ENCODE assay signal across 22 cellular contexts in genomic region chr6:169568314-169569087, GRCh38.
DNase-seq lines count a peak whose midpoint lies in the region; ATAC-seq, FAIRE-seq and TF ChIP-seq lines count a peak whose summit lies in the region.
"Had no signal": no experiment of that assay in that cellular context is flagged by ENCODE, and none has a peak within 500 bp of the region (broad histone marks: within the 10 kb centered on the region; RNA-seq: fewer than 3 reads in every experiment).

No MANE protein-coding gene starts in this region.

- TF ChIP-seq RAD21 in GM12878 (IDR thresholded peaks at IDR 0.05; ENCODE audit: insufficient read depth, low read depth, low read length): no peak

- RAD21 ChIA-PET in GM12878 (lab: Charles Lee; ENCODE audit: unreplicated experiment): no interaction called here

- no peaks in the 10 kb centered on the region for H3K9me3 Mint-ChIP-seq in MCF 10A (ENCODE audit: unreplicated experiment)
- H3K9me3 Mint-ChIP-seq: activated naive CD4-positive, alpha-beta T cell treated with anti-CD3 and anti-CD28 coated beads, Interleukin-2, amount 50 U/mL, for 24 hours; type B pancreatic cell had no signal

- ATAC-seq in GM18502 (IDR thresholded peaks at IDR 0.05; ENCODE audit: poor library complexity, unreplicated experiment) (peak; percentile 65), GM19468 (IDR thresholded peaks at IDR 0.05; ENCODE audit: extremely low read depth, unreplicated experiment) (peak; percentile 44), HG03159 (IDR thresholded peaks at IDR 0.05; ENCODE audit: unreplicated experiment) (peak; percentile 52), GM12878 (no peak), HG02763 (IDR thresholded peaks at IDR 0.05; ENCODE audit: unreplicated experiment) (no peak), HG03460 (IDR thresholded peaks at IDR 0.05; ENCODE audit: unreplicated experiment) (no peak)
- ATAC-seq: left lung had no signal

- SMC1A ChIA-PET in GM12878 (lab: Charles Lee; ENCODE audit: uncharacterized antibody, unreplicated experiment): interaction anchor here (1.7 kb wide), 1 partner anchor 29 kb away, joined by 4 read pairs; no protein-coding TSS in a partner anchor

- BruUV-seq in GM12878 (replicated peaks; lab: Mats Ljungman, UMichigan): no TSS peak
- BruUV-seq in MCF 10A (replicated peaks; lab: Mats Ljungman, UMichigan): no TSS peak

- H3K4me2 ChIP-seq in GM12878 (ENCODE audit: control insufficient read depth, insufficient read depth): no peak overlapping the region
- H3K4me2 ChIP-seq: smooth muscle cell had no signal

- H3K27me3 ChIP-seq in GM12878 (replicated peaks in 1 of 2; ENCODE audit: control insufficient read depth in 2 of 2, insufficient read depth in 2 of 2, low read length in 1 of 2): no peaks in the 10 kb centered on the region
- H3K27me3 ChIP-seq: left lung had no signal

- peaks cover 15% of the 10 kb centered on the region for H3K36me3 Mint-ChIP-seq in MCF 10A (ENCODE audit: insufficient read depth, unreplicated experiment)

- no peak overlapping the region for H3K4me3 ChIP-seq in GM12878
- H3K4me3 ChIP-seq: left lung, smooth muscle cell had no signal

- CTCF ChIA-PET in GM12878 (lab: Yijun Ruan, JAX): no interaction called here
- CTCF ChIA-PET in MCF 10A (lab: Yijun Ruan, JAX): no interaction called here

- intact Hi-C loops in GM12878 (cut with micrococcal nuclease; ENCODE audit: unreplicated experiment) (no loop called here), MCF 10A (cut with micrococcal nuclease) (no loop called here)

- peaks cover 7% of the 10 kb centered on the region; the same call in 1 of the 2 replicates for H3K4me1 ChIP-seq in GM12878 (ENCODE audit: control insufficient read depth, insufficient read depth, low read length)
- H3K4me1 ChIP-seq: left lung had no signal

- no peak overlapping the region for H3K4me3 Mint-ChIP-seq in MCF 10A (ENCODE audit: unreplicated experiment)
- H3K4me3 Mint-ChIP-seq: activated naive CD4-positive, alpha-beta T cell treated with anti-CD3 and anti-CD28 coated beads, Interleukin-2, amount 50 U/mL, for 24 hours; brain; dendritic cell treated with granulocyte-macrophage colony-stimulating factor and Interleukin-4, amounts not matched to agents 40 ng/mL and 50 ng/mL, for 4 days; type B pancreatic cell had no signal

- no peak for FAIRE-seq in GM12878 (lab: Jason Lieb, UNC)
- FAIRE-seq: D721Med, GM19239 had no signal

- TF ChIP-seq CTCF in GM12878 (IDR thresholded peaks at IDR 0.05 in 2 of 3, conservative IDR thresholded peaks at IDR 0.05 in 1 of 3; ENCODE audit: control insufficient read depth in 2 of 3, extremely low read depth in 1 of 3, insufficient read depth in 1 of 3, low read depth in 3 of 3, low read length in 3 of 3): no peak
- TF ChIP-seq CTCF in MCF 10A (IDR thresholded peaks at IDR 0.05; ENCODE audit: unreplicated experiment): no peak

- TF ChIP-seq EP300 in GM12878 (IDR thresholded peaks at IDR 0.05; ENCODE audit: borderline replicate concordance in 1 of 2, control insufficient read depth in 1 of 2, low read depth in 2 of 2, low read length in 2 of 2): no peak

- H3K27me3 Mint-ChIP-seq in MCF 10A (ENCODE audit: insufficient read depth, unreplicated experiment): no peaks in the 10 kb centered on the region
- H3K27me3 Mint-ChIP-seq: activated naive CD4-positive, alpha-beta T cell treated with anti-CD3 and anti-CD28 coated beads, Interleukin-2, amount 50 U/mL, for 24 hours; dendritic cell treated with granulocyte-macrophage colony-stimulating factor and Interleukin-4, amounts not matched to agents 40 ng/mL and 50 ng/mL, for 4 days; type B pancreatic cell had no signal

- H3K9me3 ChIP-seq in GM12878 (replicated peaks; ENCODE audit: control insufficient read depth, insufficient read depth, low read length): no peaks in the 10 kb centered on the region
- H3K9me3 ChIP-seq: left lung had no signal

- no peaks in the 10 kb centered on the region for H4K20me1 ChIP-seq in GM12878 (ENCODE audit: control insufficient read depth, insufficient read depth)

- no peak overlapping the region for H3K27ac Mint-ChIP-seq in MCF 10A (ENCODE audit: low read depth, unreplicated experiment)
- H3K27ac Mint-ChIP-seq: activated naive CD4-positive, alpha-beta T cell treated with anti-CD3 and anti-CD28 coated beads, Interleukin-2, amount 50 U/mL, for 24 hours; brain; dendritic cell treated with granulocyte-macrophage colony-stimulating factor and Interleukin-4, amounts not matched to agents 40 ng/mL and 50 ng/mL, for 4 days; type B pancreatic cell had no signal

- no peak for DNase-seq in GM12878 (ENCODE audit: low read depth, low spot score)
- no peak for DNase-seq in NCI-H748 treated with DMSO at 0.1 percent for 48 hours (lab: John Stamatoyannopoulos, UW)
- no peak for DNase-seq in MCF 10A (ENCODE audit: unreplicated experiment)
- DNase-seq: activated CD8-positive, alpha-beta memory T cell treated with anti-CD3 and anti-CD28 coated beads, Interleukin-2, amount 50 U/mL, for 48 hours; GOT3; Karpas-422; left lung; NCI-H226; SHP77 had no signal

- H2AFZ ChIP-seq in GM12878 (ENCODE audit: control insufficient read depth, low read depth, low read length): no peak overlapping the region

- POLR2A ChIA-PET in GM12878 (lab: Charles Lee) (no interaction called here), MCF 10A (lab: Yijun Ruan, JAX) (no interaction called here)

- 75% methylated on average over 8 of the region's 8 CpGs for WGBS in GM12878 (ENCODE audit: insufficient coverage, insufficient replicate concordance, low lambda C conversion rate, missing lambda C conversion rate)

- no peaks in the 10 kb centered on the region for H3K79me2 ChIP-seq in GM12878 (ENCODE audit: control insufficient read depth, insufficient read depth, low read length)

- H3K9ac ChIP-seq in GM12878 (ENCODE audit: control insufficient read depth, insufficient read depth, low read length): no peak overlapping the region

- H3K27ac ChIP-seq in GM12878 (ENCODE audit: control insufficient read depth, insufficient read depth): no peak overlapping the region
- H3K27ac ChIP-seq: epithelial cell of prostate, left lung had no signal

- no peaks in the 10 kb centered on the region for H3K4me1 Mint-ChIP-seq in MCF 10A (ENCODE audit: insufficient read depth, unreplicated experiment)
- H3K4me1 Mint-ChIP-seq: brain had no signal

- in situ Hi-C loops in GM12878 (cut with MboI): no loop called here

- no peak for TF ChIP-seq POLR2A in GM12878 (IDR thresholded peaks at IDR 0.05; ENCODE audit: low read depth, low read length)

- no peaks in the 10 kb centered on the region for H3K36me3 ChIP-seq in GM12878 (ENCODE audit: control insufficient read depth in 2 of 2, insufficient read depth in 2 of 2, low read length in 1 of 2)
- H3K36me3 ChIP-seq: left lung had no signal

TF ChIP-seq in GM12878, 131 proteins besides CTCF, POLR2A, EP300 and RAD21:
- TF ChIP-seq SMARCA5 (IDR thresholded peaks at IDR 0.05) (no peak), SPI1 (IDR thresholded peaks at IDR 0.05; ENCODE audit: borderline replicate concordance, insufficient read depth, low read depth, low read length) (0 out of 2 replicates have a peak, but pooled peaks have one; percentile 15)

Comparison
In these comparisons a context has a peak if more than half of its experiments do, and no peak if none do; other contexts are left out.
1. ATAC-seq: peak in GM18502 (single experiment), GM19468 (single experiment) and HG03159 (single experiment); none in GM12878 (single experiment), HG02763 (single experiment) and HG03460 (single experiment).